Comparison of ENCODE assay signal across 22 cellular contexts in genomic region chr12:112342587-112342986, GRCh38.
"Had no signal": no experiment of that assay in that cellular context is flagged by ENCODE, and none has a peak within 500 bp of the region (broad histone marks: within the 10 kb centered on the region; RNA-seq: fewer than 3 reads in every experiment).

No MANE protein-coding gene starts in this region.

- FAIRE-seq: endometrium had no signal

- H3K9me3 Mint-ChIP-seq: central memory CD8-positive, alpha-beta T cell; neural crest cell; T-helper 2 cell treated with Interferon-gamma antibody and Interleukin-4, amounts not matched to agents 5 μg/mL and 100 μg/mL, for 36 hours had no signal

- H3K4me3 ChIP-seq: colonic mucosa, gastroesophageal sphincter, heart left ventricle, left lung, tibial artery had no signal

- H3K27ac ChIP-seq: colonic mucosa, gastroesophageal sphincter, heart left ventricle, left lung, tibial artery had no signal

- DNase-seq: activated CD4-positive, alpha-beta T cell treated with anti-CD3 and anti-CD28 coated beads, Interleukin-2, amount 50 U/mL, for 1 hour; activated CD4-positive, CD25-positive, alpha-beta regulatory T cell treated with anti-CD3 and anti-CD28 coated beads, Interleukin-2, amount 50 U/mL, for 72 hours; activated CD8-positive, alpha-beta memory T cell treated with anti-CD3 and anti-CD28 coated beads, Interleukin-2, amount 50 U/mL, for 4 hours; activated effector memory CD4-positive, alpha-beta T cell treated with Interleukin-2 at 50 U/mL for 16 hours; activated naive CD4-positive, alpha-beta T cell treated with anti-CD3 and anti-CD28 coated beads, Interleukin-2, amount 50 U/mL, for 16 hours; activated T-cell treated with anti-CD3 and anti-CD28 coated beads, Interleukin-2, amount 50 U/mL, for 48 hours; aorta; colonic mucosa; heart left ventricle; left lung; midbrain; stimulated activated CD4-positive, alpha-beta T cell treated with anti-CD3 and anti-CD28 coated beads, Interleukin-12 subunit alpha, Interleukin-12 subunit beta, amount 100 ng/mL, for 4 hours; stimulated activated CD4-positive, alpha-beta T cell treated with anti-CD3 and anti-CD28 coated beads, Interleukin-1b, Interleukin-23, amount 100 ng/mL, for 48 hours; stimulated activated naive CD8-positive, alpha-beta T cell treated with anti-CD3 and anti-CD28 coated beads, Interleukin-15, Interleukin-2, amounts not matched to agents 100 U/mL and 50 U/mL, for 24 hours; substantia nigra; tibial artery had no signal

- H3K9me3 ChIP-seq: colonic mucosa, gastroesophageal sphincter, left lung had no signal

- ATAC-seq: gastroesophageal sphincter; heart left ventricle; left lung; stimulated activated naive CD8-positive, alpha-beta T cell treated with anti-CD3 and anti-CD28 coated beads, Interleukin-15, Interleukin-2, amounts not matched to agents 100 U/mL and 50 U/mL, for 24 hours had no signal

- H3K27ac Mint-ChIP-seq: progenitor cell of endocrine pancreas; T-helper 2 cell treated with Interferon-gamma antibody and Interleukin-4, amounts not matched to agents 5 μg/mL and 100 μg/mL, for 36 hours had no signal

- H3K4me3 Mint-ChIP-seq: central memory CD8-positive, alpha-beta T cell; neural crest cell; T-helper 2 cell treated with Interferon-gamma antibody and Interleukin-4, amounts not matched to agents 5 μg/mL and 100 μg/mL, for 36 hours had no signal

- H3K27me3 Mint-ChIP-seq: central memory CD8-positive, alpha-beta T cell; progenitor cell of endocrine pancreas had no signal

- H3K36me3 ChIP-seq: colonic mucosa, heart left ventricle, left lung had no signal

- H3K27me3 ChIP-seq: colonic mucosa, gastroesophageal sphincter, heart left ventricle, left lung, tibial artery had no signal
